1 cellular context compared by ENCODE assay signal in genomic region chr10:70359017-70359550, GRCh38.
TF ChIP-seq lines count a peak whose summit lies in the region.

No MANE protein-coding gene starts in this region.

TF ChIP-seq in HEK293, 187 proteins besides CTCF, POLR2A, EP300 and RAD21 (continued from another document):
- TF ChIP-seq TSHZ1 (tag by site-specific recombination; IDR thresholded peaks at IDR 0.05; ENCODE audit: borderline replicate concordance) (no peak), ZNF548 (tag by site-specific recombination; IDR thresholded peaks at IDR 0.05) (no peak), ZNF629 (tag by site-specific recombination; IDR thresholded peaks at IDR 0.05) (0 out of 2 replicates have a peak, but pooled peaks have one; percentile 19), ZNF121 (tag by site-specific recombination; IDR thresholded peaks at IDR 0.05) (0 out of 2 replicates have a peak, but pooled peaks have one; percentile 12), KLF1 (tag by site-specific recombination; IDR thresholded peaks at IDR 0.05) (peak; percentile 60; the same call in 1 of the 2 replicates)
